ENCODE assay signal across 9 cellular contexts in the genomic region with DNA sequence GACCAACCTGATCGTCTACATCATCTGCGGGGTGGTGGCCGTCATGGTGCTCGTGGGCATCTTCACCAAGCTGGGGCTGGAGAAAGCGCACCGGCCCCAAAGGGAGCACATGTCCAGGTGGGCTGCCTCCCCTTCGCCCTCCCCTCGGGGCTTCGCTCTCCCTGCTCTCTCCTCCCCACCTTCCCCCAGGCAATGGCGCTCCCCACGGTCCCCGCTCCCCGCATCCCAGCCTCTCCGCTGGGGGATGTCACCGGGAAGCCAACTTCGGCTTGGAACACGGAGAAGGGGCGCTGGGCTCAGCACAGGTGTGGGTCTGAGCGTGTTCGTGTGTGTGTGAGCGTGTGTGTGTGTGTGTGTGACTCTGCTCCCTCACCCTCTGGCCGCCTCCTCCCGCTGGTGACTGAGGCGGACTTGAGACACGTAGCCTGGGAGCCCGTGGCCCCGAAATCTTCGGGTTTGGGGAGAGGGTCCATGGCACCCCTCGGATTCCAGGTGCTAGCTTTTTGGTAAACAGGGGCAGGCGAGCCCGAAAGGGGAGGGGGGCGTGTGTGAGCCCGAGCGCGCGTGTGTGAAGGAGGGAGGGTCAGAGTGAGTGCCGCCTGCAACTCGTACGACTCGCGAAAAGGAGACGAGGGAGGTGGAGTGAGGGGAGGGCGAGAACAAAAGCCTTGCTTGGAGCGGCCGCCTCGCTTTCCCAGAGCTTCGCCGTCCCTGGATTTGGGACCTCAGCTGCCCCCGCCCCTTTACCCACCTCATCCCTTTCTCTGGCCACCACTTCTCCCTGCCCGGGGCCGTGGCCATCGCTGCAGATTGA. TPM values are rescaled to one million over a fixed set of nuclear protein-coding genes. Genes with fewer than 3 reads are reported as not detected.
DNase-seq lines count a peak whose midpoint lies in the region; FAIRE-seq and TF ChIP-seq lines count a peak whose summit lies in the region.
"Had no signal": no experiment of that assay in that cellular context is flagged by ENCODE, and none has a peak within 500 bp of the region (broad histone marks: within the 10 kb centered on the region; RNA-seq: fewer than 3 reads in every experiment).

No MANE protein-coding gene starts in this region.

- CTCF ChIA-PET in activated CD4-positive, alpha-beta memory T cell treated with anti-CD3 and anti-CD28 coated beads, Interleukin-2, amount 10 ng/mL, durations not matched to agents 7 days and 5 days (lab: Charles Lee): no interaction called here

- H3K4me3 ChIP-seq in adipocyte (ENCODE audit: low read length): peak overlapping the region; percentile 77
- H3K4me3 ChIP-seq in stomach: peak overlapping the region; percentile 24 to 38 (median 35)

- H3K9ac ChIP-seq in adipocyte (ENCODE audit: low read length): peak overlapping the region; percentile 70

- no peak for FAIRE-seq in H54 (lab: Jason Lieb, UNC)

- H3K9me3 Mint-ChIP-seq in activated naive CD8-positive, alpha-beta T cell (ENCODE audit: low read depth): no peaks in the 10 kb centered on the region
- no peaks in the 10 kb centered on the region for H3K9me3 Mint-ChIP-seq in activated naive CD8-positive, alpha-beta T cell treated with anti-CD3 and anti-CD28 coated beads for 36 hours
- H3K9me3 Mint-ChIP-seq in activated CD4-positive, alpha-beta memory T cell treated with anti-CD3 and anti-CD28 coated beads, Interleukin-2, amount 10 ng/mL, durations not matched to agents 7 days and 5 days: no peaks in the 10 kb centered on the region

- H3K4me3 Mint-ChIP-seq in activated naive CD8-positive, alpha-beta T cell: peak overlapping the region; percentile 2
- H3K4me3 Mint-ChIP-seq in activated naive CD8-positive, alpha-beta T cell treated with anti-CD3 and anti-CD28 coated beads for 36 hours: no peak overlapping the region
- H3K4me3 Mint-ChIP-seq in activated CD4-positive, alpha-beta memory T cell treated with anti-CD3 and anti-CD28 coated beads, Interleukin-2, amount 10 ng/mL, durations not matched to agents 7 days and 5 days: no peak overlapping the region

- TF ChIP-seq EP300 in stomach (IDR thresholded peaks at IDR 0.05): no peak

- H3K27me3 Mint-ChIP-seq in activated naive CD8-positive, alpha-beta T cell: peaks cover 20% of the 10 kb centered on the region
- H3K27me3 Mint-ChIP-seq in activated naive CD8-positive, alpha-beta T cell treated with anti-CD3 and anti-CD28 coated beads for 36 hours: peaks cover 83% of the 10 kb centered on the region
- peaks cover 63% of the 10 kb centered on the region for H3K27me3 Mint-ChIP-seq in activated CD4-positive, alpha-beta memory T cell treated with anti-CD3 and anti-CD28 coated beads, Interleukin-2, amount 10 ng/mL, durations not matched to agents 7 days and 5 days

- intact Hi-C loops in stomach (cut with DNase I; ENCODE audit: low total_unique reads): no loop called here

- DNase-seq in activated naive CD8-positive, alpha-beta T cell treated with anti-CD3 and anti-CD28 coated beads for 36 hours: no peak
- no peak for DNase-seq in adipocyte (ENCODE audit: low read depth)
- peak; percentile 31 for DNase-seq in iPS-NIHi11 (ENCODE audit: low spot score)
- no peak for DNase-seq in stomach
- no peak for DNase-seq in activated CD4-positive, alpha-beta memory T cell treated with anti-CD3 and anti-CD28 coated beads, Interleukin-2, amount 10 ng/mL, durations not matched to agents 7 days and 5 days
- no peak for DNase-seq in H54 (ENCODE audit: insufficient read length, low spot score)
- no peak for DNase-seq in AG20443 (ENCODE audit: low spot score)

- H3K27ac Mint-ChIP-seq in activated naive CD8-positive, alpha-beta T cell: no peak overlapping the region
- no peak overlapping the region for H3K27ac Mint-ChIP-seq in activated naive CD8-positive, alpha-beta T cell treated with anti-CD3 and anti-CD28 coated beads for 36 hours
- no peak overlapping the region for H3K27ac Mint-ChIP-seq in activated CD4-positive, alpha-beta memory T cell treated with anti-CD3 and anti-CD28 coated beads, Interleukin-2, amount 10 ng/mL, durations not matched to agents 7 days and 5 days

- H3K27ac ChIP-seq in stomach: no peak overlapping the region
- H3K27ac ChIP-seq: skin epidermis had no signal

- H3K4me1 Mint-ChIP-seq in activated naive CD8-positive, alpha-beta T cell (ENCODE audit: low read depth): peaks cover 3% of the 10 kb centered on the region
- H3K4me1 Mint-ChIP-seq in activated naive CD8-positive, alpha-beta T cell treated with anti-CD3 and anti-CD28 coated beads for 36 hours: peaks cover 2% of the 10 kb centered on the region
- H3K4me1 Mint-ChIP-seq in activated CD4-positive, alpha-beta memory T cell treated with anti-CD3 and anti-CD28 coated beads, Interleukin-2, amount 10 ng/mL, durations not matched to agents 7 days and 5 days: peaks cover 7% of the 10 kb centered on the region

- no peaks in the 10 kb centered on the region for H3K36me3 Mint-ChIP-seq in activated naive CD8-positive, alpha-beta T cell
- H3K36me3 Mint-ChIP-seq in activated naive CD8-positive, alpha-beta T cell treated with anti-CD3 and anti-CD28 coated beads for 36 hours: no peaks in the 10 kb centered on the region
- H3K36me3 Mint-ChIP-seq in activated CD4-positive, alpha-beta memory T cell treated with anti-CD3 and anti-CD28 coated beads, Interleukin-2, amount 10 ng/mL, durations not matched to agents 7 days and 5 days (ENCODE audit: low read depth): no peaks in the 10 kb centered on the region

- no peaks in the 10 kb centered on the region for H3K4me1 ChIP-seq in adipocyte (ENCODE audit: control insufficient read depth, insufficient read depth, low read length)
- peaks cover 0 to 39% (median 16%) of the 10 kb centered on the region in 4 donors for H3K4me1 ChIP-seq in stomach

- peaks cover 36% of the 10 kb centered on the region for H3K27me3 ChIP-seq in adipocyte (replicated peaks; ENCODE audit: control insufficient read depth, insufficient read depth, low read length)
- peaks cover 5 to 89% (median 58%) of the 10 kb centered on the region in 3 donors for H3K27me3 ChIP-seq in stomach

- POLR2A ChIA-PET in activated CD4-positive, alpha-beta memory T cell treated with anti-CD3 and anti-CD28 coated beads, Interleukin-2, amount 10 ng/mL, durations not matched to agents 7 days and 5 days (lab: Charles Lee): no interaction called here

- 2 to 5% (median 3%) methylated on average over 22 to 52 of the region's 52 CpGs for WGBS in stomach, 5 donors

- H3K9me3 ChIP-seq in adipocyte (ENCODE audit: control insufficient read depth, low read length) (no peaks in the 10 kb centered on the region), stomach (no peaks in the 10 kb centered on the region)

- TF ChIP-seq POLR2A in stomach (IDR thresholded peaks at IDR 0.05) (no peak), H54 (IDR thresholded peaks at IDR 0.05; ENCODE audit: low read depth, low read length) (no peak)

- TF ChIP-seq CTCF in stomach (IDR thresholded peaks at IDR 0.05): no peak

- no peaks in the 10 kb centered on the region for H3K36me3 ChIP-seq in adipocyte (ENCODE audit: control insufficient read depth, insufficient read depth, low read length, severe bottlenecking)
- no peaks in the 10 kb centered on the region for H3K36me3 ChIP-seq in stomach

RNA-seq across cellular contexts. Expression of a gene that starts 1.3 kb away (rescaled TPM):
- not detected for total RNA-seq in activated naive CD8-positive, alpha-beta T cell treated with anti-CD3 and anti-CD28 coated beads for 36 hours
- total RNA-seq in stomach: 1 to 10 TPM in 1 of 5 donors, under 1 TPM in 1, not detected in 3; 0.45 to 1.3 TPM
- polyA plus RNA-seq in stomach: under 1 TPM in 2 of 3 donors, not detected in 1; 0.15 to 0.31 TPM
- under 1 TPM in 1 of 2 experiments, not detected in 1; 0.08 TPM for total RNA-seq in activated CD4-positive, alpha-beta memory T cell treated with anti-CD3 and anti-CD28 coated beads, Interleukin-2, amount 10 ng/mL, durations not matched to agents 7 days and 5 days
